ENCODE assay signal across 8 cellular contexts in the genomic region with DNA sequence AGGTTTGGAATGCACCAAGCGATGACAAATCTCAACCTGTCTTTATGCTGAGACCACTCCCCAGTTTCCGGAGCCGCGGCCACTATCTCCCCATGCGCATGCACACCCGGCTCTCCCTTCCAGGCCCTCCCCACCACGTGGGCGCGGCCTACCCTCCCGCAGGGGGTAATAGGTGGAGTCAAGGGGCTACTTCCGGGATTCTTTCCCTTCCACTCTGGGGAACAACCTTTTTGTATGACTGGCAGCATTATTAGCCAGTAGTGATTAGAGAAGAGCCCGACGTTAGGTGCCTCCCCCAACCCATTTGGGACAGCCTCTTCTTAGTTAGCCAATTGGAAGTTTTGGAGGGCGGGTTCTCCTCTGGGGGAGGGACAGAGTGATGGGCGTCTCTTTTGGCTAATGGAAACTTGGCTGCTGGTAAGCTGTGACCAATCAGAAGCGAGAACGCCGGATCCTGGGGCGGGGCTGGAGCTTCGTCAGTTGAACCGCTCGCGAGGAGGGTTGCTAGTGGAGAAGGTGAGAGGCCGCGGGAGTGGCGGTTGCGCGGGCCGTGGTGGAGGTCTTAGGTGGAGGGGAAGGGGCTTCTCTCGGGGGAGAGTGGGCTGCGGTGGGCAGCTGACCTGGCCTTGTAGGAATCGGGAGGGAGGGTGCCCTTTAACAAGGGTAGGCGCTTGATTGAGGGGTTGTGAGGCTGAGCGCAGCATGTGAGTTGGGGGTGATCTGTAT. TPM values are rescaled to one million over a fixed set of nuclear protein-coding genes. Genes with fewer than 3 reads are reported as not detected.
A peak's percentile ranks its signal among the peaks of the same experiment; 100 is the strongest.
DNase-seq lines count a peak whose midpoint lies in the region; ATAC-seq, FAIRE-seq and TF ChIP-seq lines count a peak whose summit lies in the region.

A gene with protein sequence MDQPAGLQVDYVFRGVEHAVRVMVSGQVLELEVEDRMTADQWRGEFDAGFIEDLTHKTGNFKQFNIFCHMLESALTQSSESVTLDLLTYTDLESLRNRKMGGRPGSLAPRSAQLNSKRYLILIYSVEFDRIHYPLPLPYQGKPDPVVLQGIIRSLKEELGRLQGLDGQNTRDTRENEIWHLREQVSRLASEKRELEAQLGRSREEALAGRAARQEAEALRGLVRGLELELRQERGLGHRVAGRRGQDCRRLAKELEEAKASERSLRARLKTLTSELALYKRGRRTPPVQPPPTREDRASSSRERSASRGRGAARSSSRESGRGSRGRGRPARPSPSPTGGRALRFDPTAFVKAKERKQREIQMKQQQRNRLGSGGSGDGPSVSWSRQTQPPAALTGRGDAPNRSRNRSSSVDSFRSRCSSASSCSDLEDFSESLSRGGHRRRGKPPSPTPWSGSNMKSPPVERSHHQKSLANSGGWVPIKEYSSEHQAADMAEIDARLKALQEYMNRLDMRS (plus strand): TSS at position 479 of the 726 bp plus-strand sequence. CDS start 7,552 bp downstream, outside the sequence.

- CTCF ChIA-PET in naive thymus-derived CD4-positive, alpha-beta T cell (lab: Charles Lee) = interaction anchor here (0.5 to 1.7 kb wide), 4 partner anchors 14 to 353 kb away, joined by 3 to 7 read pairs (median 3); partner anchors contain the start of gene IRF2BP1

- no peak within 1 kb of the TSS for H3K27ac Mint-ChIP-seq in activated T-cell treated with anti-CD3 and anti-CD28 coated beads, Interleukin-2, amount 50 U/mL, for 72 hours
- H3K27ac Mint-ChIP-seq in naive thymus-derived CD4-positive, alpha-beta T cell = peak within 1 kb of the TSS in 1 of 9 donors; percentile 72
- H3K27ac Mint-ChIP-seq in stimulated activated naive B cell treated with anti-CD40 and anti-IgM and Interleukin-4, amounts not matched to agents 10 μg/mL and 1 μg/mL and 100 μg/mL, for 72 hours = no peak within 1 kb of the TSS

- peaks cover 6% of the 10 kb centered on the region for H3K27me3 Mint-ChIP-seq in activated T-cell treated with anti-CD3 and anti-CD28 coated beads, Interleukin-2, amount 50 U/mL, for 72 hours (ENCODE audit: low read depth)
- peaks cover 0 to 13% (median 5%) of the 10 kb centered on the region in 5 donors for H3K27me3 Mint-ChIP-seq in naive thymus-derived CD4-positive, alpha-beta T cell
- H3K27me3 Mint-ChIP-seq in stimulated activated naive B cell treated with anti-CD40 and anti-IgM and Interleukin-4, amounts not matched to agents 10 μg/mL and 1 μg/mL and 100 μg/mL, for 72 hours = peaks cover 19 to 23% of the 10 kb centered on the region in 2 donors

- TF ChIP-seq CTCF in DND-41 (IDR thresholded peaks at IDR 0.05; ENCODE audit: borderline replicate concordance, extremely low read depth, low read length, poor library complexity, severe bottlenecking) (no peak), fibroblast of mammary gland (conservative IDR thresholded peaks at IDR 0.05; ENCODE audit: control insufficient read depth, insufficient read depth, low read depth, low read length) (no peak)

- ATAC-seq in DND-41 (ENCODE audit: insufficient read depth, low read depth) = peak; percentile 95
- peak; percentile 94 for ATAC-seq in GM21825 (IDR thresholded peaks at IDR 0.05; ENCODE audit: unreplicated experiment)
- peak; percentile 96 for ATAC-seq in activated T-cell treated with anti-CD3 and anti-CD28 coated beads, Interleukin-2, amount 50 U/mL, for 72 hours (replicated peaks in 1 of 2)
- peak; percentile 97 for ATAC-seq in naive thymus-derived CD4-positive, alpha-beta T cell
- ATAC-seq in stimulated activated naive B cell treated with anti-CD40 and anti-IgM and Interleukin-4, amounts not matched to agents 10 μg/mL and 1 μg/mL and 100 μg/mL, for 72 hours (replicated peaks) = peak; percentile 97

- H3K36me3 ChIP-seq in DND-41 (ENCODE audit: insufficient read depth, low read length) (peaks cover 8% of the 10 kb centered on the region; the same call in 1 of the 2 replicates), Karpas-422 (ENCODE audit: insufficient read depth, low read length) (no peaks in the 10 kb centered on the region)
- peaks cover 0 to 6% (median 0%) of the 10 kb centered on the region in 3 experiments for H3K36me3 ChIP-seq in naive thymus-derived CD4-positive, alpha-beta T cell (ENCODE audit: control insufficient read depth in 2 of 3, insufficient read depth in 3 of 3, low read length in 3 of 3)

- peak within 1 kb of the TSS; percentile 51 to 67 for H3K4me3 ChIP-seq in DND-41 (ENCODE audit: low read depth in 1 of 2, low read length in 2 of 2)
- H3K4me3 ChIP-seq in Karpas-422 (ENCODE audit: low read length) = peak within 1 kb of the TSS; percentile 92
- H3K4me3 ChIP-seq in fibroblast of mammary gland (ENCODE audit: control insufficient read depth, low read depth, low read length) = peak within 1 kb of the TSS; percentile 95
- H3K4me3 ChIP-seq in naive thymus-derived CD4-positive, alpha-beta T cell (ENCODE audit: low read length) = peak within 1 kb of the TSS; percentile 73

- H3K9me3 ChIP-seq in DND-41 (ENCODE audit: insufficient read depth, low read length, severe bottlenecking) = no peaks in the 10 kb centered on the region
- no peaks in the 10 kb centered on the region for H3K9me3 ChIP-seq in Karpas-422 (ENCODE audit: low read length)
- H3K9me3 ChIP-seq in naive thymus-derived CD4-positive, alpha-beta T cell (ENCODE audit: control insufficient read depth in 2 of 3, low read length in 3 of 3) = no peaks in the 10 kb centered on the region

- H3K27ac ChIP-seq in DND-41 (ENCODE audit: low read length) (peak within 1 kb of the TSS; percentile 85), Karpas-422 (ENCODE audit: low read length) (no peak within 1 kb of the TSS)
- peak within 1 kb of the TSS; percentile 84 for H3K27ac ChIP-seq in naive thymus-derived CD4-positive, alpha-beta T cell (ENCODE audit: low read depth, low read length)

- peak within 1 kb of the TSS in 1 of 2 donors; percentile 20 for H3K4me3 Mint-ChIP-seq in activated T-cell treated with anti-CD3 and anti-CD28 coated beads, Interleukin-2, amount 50 U/mL, for 72 hours
- peak within 1 kb of the TSS in 3 of 10 donors; percentile 9 to 64 (median 34) for H3K4me3 Mint-ChIP-seq in naive thymus-derived CD4-positive, alpha-beta T cell
- H3K4me3 Mint-ChIP-seq in stimulated activated naive B cell treated with anti-CD40 and anti-IgM and Interleukin-4, amounts not matched to agents 10 μg/mL and 1 μg/mL and 100 μg/mL, for 72 hours = no peak within 1 kb of the TSS

- no peaks in the 10 kb centered on the region; the same call in 1 of the 2 replicates for H4K20me1 ChIP-seq in DND-41 (ENCODE audit: insufficient read depth, low read length)
- peaks cover 6% of the 10 kb centered on the region; the same call in 1 of the 2 replicates for H4K20me1 ChIP-seq in Karpas-422 (ENCODE audit: insufficient read depth, low read depth, low read length)

- H3K27me3 ChIP-seq in DND-41 (ENCODE audit: insufficient read depth, low read length, poor library complexity) = no peaks in the 10 kb centered on the region
- H3K27me3 ChIP-seq in Karpas-422 (ENCODE audit: low read length) = no peaks in the 10 kb centered on the region
- no peaks in the 10 kb centered on the region for H3K27me3 ChIP-seq in naive thymus-derived CD4-positive, alpha-beta T cell (ENCODE audit: control insufficient read depth in 2 of 2, insufficient read depth in 2 of 2, low read length in 2 of 2)

- H3K36me3 Mint-ChIP-seq in activated T-cell treated with anti-CD3 and anti-CD28 coated beads, Interleukin-2, amount 50 U/mL, for 72 hours (ENCODE audit: insufficient read depth in 2 of 2) = no peaks in the 10 kb centered on the region
- peaks cover 0 to 8% (median 6%) of the 10 kb centered on the region in 5 donors for H3K36me3 Mint-ChIP-seq in naive thymus-derived CD4-positive, alpha-beta T cell
- peaks cover 20 to 24% of the 10 kb centered on the region in 2 donors for H3K36me3 Mint-ChIP-seq in stimulated activated naive B cell treated with anti-CD40 and anti-IgM and Interleukin-4, amounts not matched to agents 10 μg/mL and 1 μg/mL and 100 μg/mL, for 72 hours

- H2AFZ ChIP-seq in DND-41 (ENCODE audit: low read depth, low read length) (peak within 1 kb of the TSS; percentile 87), Karpas-422 (ENCODE audit: low read length) (peak within 1 kb of the TSS; percentile 72)

- H3K4me1 ChIP-seq in DND-41 (ENCODE audit: insufficient read depth, low read length) (peaks cover 22% of the 10 kb centered on the region), Karpas-422 (ENCODE audit: low read length) (peaks cover 29% of the 10 kb centered on the region)
- H3K4me1 ChIP-seq in naive thymus-derived CD4-positive, alpha-beta T cell (ENCODE audit: control insufficient read depth in 2 of 2, insufficient read depth in 2 of 2, low read length in 2 of 2) = peaks cover 5% of the 10 kb centered on the region in 2 donors

- POLR2A ChIA-PET in naive thymus-derived CD4-positive, alpha-beta T cell (lab: Charles Lee) = interaction anchor here (0.8 to 1.8 kb wide), 4 partner anchors 17 to 93 kb away, joined by 3 to 7 read pairs (median 4); partner anchors contain the start of gene MYPOP

- H3K4me2 ChIP-seq in DND-41 (ENCODE audit: insufficient read depth, low read length) (peak within 1 kb of the TSS; percentile 83), Karpas-422 (ENCODE audit: low read depth, low read length, poor library complexity, severe bottlenecking) (peak within 1 kb of the TSS; percentile 94)

- FAIRE-seq in RCC 7860 (lab: Jason Lieb, UNC) = peak; percentile 93

- no peaks in the 10 kb centered on the region for H3K9me3 Mint-ChIP-seq in activated T-cell treated with anti-CD3 and anti-CD28 coated beads, Interleukin-2, amount 50 U/mL, for 72 hours
- H3K9me3 Mint-ChIP-seq in naive thymus-derived CD4-positive, alpha-beta T cell = no peaks in the 10 kb centered on the region
- peaks cover 0 to 4% of the 10 kb centered on the region in 2 donors for H3K9me3 Mint-ChIP-seq in stimulated activated naive B cell treated with anti-CD40 and anti-IgM and Interleukin-4, amounts not matched to agents 10 μg/mL and 1 μg/mL and 100 μg/mL, for 72 hours

- peaks cover 24% of the 10 kb centered on the region for H3K4me1 Mint-ChIP-seq in activated T-cell treated with anti-CD3 and anti-CD28 coated beads, Interleukin-2, amount 50 U/mL, for 72 hours (ENCODE audit: low read depth)
- H3K4me1 Mint-ChIP-seq in naive thymus-derived CD4-positive, alpha-beta T cell = peaks cover 12 to 25% (median 18%) of the 10 kb centered on the region in 7 donors
- peaks cover 22 to 31% of the 10 kb centered on the region in 2 donors for H3K4me1 Mint-ChIP-seq in stimulated activated naive B cell treated with anti-CD40 and anti-IgM and Interleukin-4, amounts not matched to agents 10 μg/mL and 1 μg/mL and 100 μg/mL, for 72 hours

- intact Hi-C loops in naive thymus-derived CD4-positive, alpha-beta T cell (cut with micrococcal nuclease) = loop anchor here (1.0 to 10.0 kb wide), 19 partner anchors 14 to 1350 kb away; partner anchors contain the start of genes DMWD (in 2 of the 2), IRF2BP1 (in 2 of the 2), MYPOP (in 2 of the 2) and POLR1G (in 2 of the 2)

- peaks cover 30% of the 10 kb centered on the region for H3K79me2 ChIP-seq in DND-41 (ENCODE audit: insufficient read depth, low read length)
- H3K79me2 ChIP-seq in Karpas-422 (ENCODE audit: low read length) = peaks cover 13% of the 10 kb centered on the region

- H3K9me2 ChIP-seq in Karpas-422 (replicated peaks; ENCODE audit: insufficient read depth, low read length) = no peaks in the 10 kb centered on the region

- DNase-seq in DND-41 (peak; percentile 98), Karpas-422 (peak; percentile 100), RCC 7860 (ENCODE audit: low spot score) (peak; percentile 99), fibroblast of mammary gland (ENCODE audit: low read depth) (peak; percentile 100)
- peak; percentile 96 for DNase-seq in activated T-cell treated with anti-CD3 and anti-CD28 coated beads, Interleukin-2, amount 50 U/mL, for 72 hours
- peak; percentile 82 to 100 (median 99) for DNase-seq in naive thymus-derived CD4-positive, alpha-beta T cell
- DNase-seq in stimulated activated naive B cell treated with anti-CD40 and anti-IgM and Interleukin-4, amounts not matched to agents 10 μg/mL and 1 μg/mL and 100 μg/mL, for 72 hours = peak; percentile 97

- H3K9ac ChIP-seq in DND-41 (ENCODE audit: low read depth, low read length) (peak within 1 kb of the TSS; percentile 66), Karpas-422 (ENCODE audit: low read length) (peak within 1 kb of the TSS; percentile 85)

RNA-seq across cellular contexts. Expression of the gene that starts here (rescaled TPM):
- total RNA-seq in Karpas-422 (2014; rRNA removed; shearing (Covaris generic); ENCODE audit: low replicate concordance) = 6.4 and 13.5 TPM in 2 replicates
- 10 to 100 TPM; 21.8 to 22.0 TPM for total RNA-seq in activated T-cell treated with anti-CD3 and anti-CD28 coated beads, Interleukin-2, amount 50 U/mL, for 72 hours
- 10 to 100 TPM; 15.5 to 35.8 (median 25.3) TPM for total RNA-seq in naive thymus-derived CD4-positive, alpha-beta T cell
- polyA plus RNA-seq in naive thymus-derived CD4-positive, alpha-beta T cell = 10 to 100 TPM; 10.1 to 12.9 TPM
